Comparison of ENCODE assay signal across 1 cellular context in genomic region chr10:100482181-100482833, GRCh38.
A peak's percentile ranks its signal among the peaks of the same experiment; 100 is the strongest.
TF ChIP-seq lines count a peak whose summit lies in the region.

No MANE protein-coding gene starts in this region.

TF ChIP-seq in WTC11, 78 proteins besides CTCF, POLR2A, EP300 and RAD21:
- TF ChIP-seq TEAD4 (CRISPR knock-in tag; IDR thresholded peaks at IDR 0.05): no peak
- peak; percentile 50; the same call in 1 of the 2 replicates for TF ChIP-seq ESRRA (CRISPR knock-in tag; IDR thresholded peaks at IDR 0.05; ENCODE audit: borderline replicate concordance)
- no peak for TF ChIP-seq ZNF317 (CRISPR knock-in tag; IDR thresholded peaks at IDR 0.05; ENCODE audit: borderline replicate concordance, low read depth)
- TF ChIP-seq KAT7 (CRISPR knock-in tag; IDR thresholded peaks at IDR 0.05; ENCODE audit: borderline replicate concordance): 0 out of 2 replicates have a peak, but pooled peaks have one; percentile 74
- TF ChIP-seq, protein P1, sequence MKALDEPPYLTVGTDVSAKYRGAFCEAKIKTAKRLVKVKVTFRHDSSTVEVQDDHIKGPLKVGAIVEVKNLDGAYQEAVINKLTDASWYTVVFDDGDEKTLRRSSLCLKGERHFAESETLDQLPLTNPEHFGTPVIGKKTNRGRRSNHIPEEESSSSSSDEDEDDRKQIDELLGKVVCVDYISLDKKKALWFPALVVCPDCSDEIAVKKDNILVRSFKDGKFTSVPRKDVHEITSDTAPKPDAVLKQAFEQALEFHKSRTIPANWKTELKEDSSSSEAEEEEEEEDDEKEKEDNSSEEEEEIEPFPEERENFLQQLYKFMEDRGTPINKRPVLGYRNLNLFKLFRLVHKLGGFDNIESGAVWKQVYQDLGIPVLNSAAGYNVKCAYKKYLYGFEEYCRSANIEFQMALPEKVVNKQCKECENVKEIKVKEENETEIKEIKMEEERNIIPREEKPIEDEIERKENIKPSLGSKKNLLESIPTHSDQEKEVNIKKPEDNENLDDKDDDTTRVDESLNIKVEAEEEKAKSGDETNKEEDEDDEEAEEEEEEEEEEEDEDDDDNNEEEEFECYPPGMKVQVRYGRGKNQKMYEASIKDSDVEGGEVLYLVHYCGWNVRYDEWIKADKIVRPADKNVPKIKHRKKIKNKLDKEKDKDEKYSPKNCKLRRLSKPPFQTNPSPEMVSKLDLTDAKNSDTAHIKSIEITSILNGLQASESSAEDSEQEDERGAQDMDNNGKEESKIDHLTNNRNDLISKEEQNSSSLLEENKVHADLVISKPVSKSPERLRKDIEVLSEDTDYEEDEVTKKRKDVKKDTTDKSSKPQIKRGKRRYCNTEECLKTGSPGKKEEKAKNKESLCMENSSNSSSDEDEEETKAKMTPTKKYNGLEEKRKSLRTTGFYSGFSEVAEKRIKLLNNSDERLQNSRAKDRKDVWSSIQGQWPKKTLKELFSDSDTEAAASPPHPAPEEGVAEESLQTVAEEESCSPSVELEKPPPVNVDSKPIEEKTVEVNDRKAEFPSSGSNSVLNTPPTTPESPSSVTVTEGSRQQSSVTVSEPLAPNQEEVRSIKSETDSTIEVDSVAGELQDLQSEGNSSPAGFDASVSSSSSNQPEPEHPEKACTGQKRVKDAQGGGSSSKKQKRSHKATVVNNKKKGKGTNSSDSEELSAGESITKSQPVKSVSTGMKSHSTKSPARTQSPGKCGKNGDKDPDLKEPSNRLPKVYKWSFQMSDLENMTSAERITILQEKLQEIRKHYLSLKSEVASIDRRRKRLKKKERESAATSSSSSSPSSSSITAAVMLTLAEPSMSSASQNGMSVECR (CRISPR knock-in tag; IDR thresholded peaks at IDR 0.05; ENCODE audit: borderline replicate concordance): 0 out of 2 replicates have a peak, but pooled peaks have one; percentile 39
- TF ChIP-seq E2F5 (CRISPR knock-in tag; IDR thresholded peaks at IDR 0.05): 0 out of 2 replicates have a peak, but pooled peaks have one; percentile 49
- TF ChIP-seq, protein P2, sequence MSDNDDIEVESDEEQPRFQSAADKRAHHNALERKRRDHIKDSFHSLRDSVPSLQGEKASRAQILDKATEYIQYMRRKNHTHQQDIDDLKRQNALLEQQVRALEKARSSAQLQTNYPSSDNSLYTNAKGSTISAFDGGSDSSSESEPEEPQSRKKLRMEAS (CRISPR knock-in tag; IDR thresholded peaks at IDR 0.05): peak; percentile 76
- TF ChIP-seq, protein P3, sequence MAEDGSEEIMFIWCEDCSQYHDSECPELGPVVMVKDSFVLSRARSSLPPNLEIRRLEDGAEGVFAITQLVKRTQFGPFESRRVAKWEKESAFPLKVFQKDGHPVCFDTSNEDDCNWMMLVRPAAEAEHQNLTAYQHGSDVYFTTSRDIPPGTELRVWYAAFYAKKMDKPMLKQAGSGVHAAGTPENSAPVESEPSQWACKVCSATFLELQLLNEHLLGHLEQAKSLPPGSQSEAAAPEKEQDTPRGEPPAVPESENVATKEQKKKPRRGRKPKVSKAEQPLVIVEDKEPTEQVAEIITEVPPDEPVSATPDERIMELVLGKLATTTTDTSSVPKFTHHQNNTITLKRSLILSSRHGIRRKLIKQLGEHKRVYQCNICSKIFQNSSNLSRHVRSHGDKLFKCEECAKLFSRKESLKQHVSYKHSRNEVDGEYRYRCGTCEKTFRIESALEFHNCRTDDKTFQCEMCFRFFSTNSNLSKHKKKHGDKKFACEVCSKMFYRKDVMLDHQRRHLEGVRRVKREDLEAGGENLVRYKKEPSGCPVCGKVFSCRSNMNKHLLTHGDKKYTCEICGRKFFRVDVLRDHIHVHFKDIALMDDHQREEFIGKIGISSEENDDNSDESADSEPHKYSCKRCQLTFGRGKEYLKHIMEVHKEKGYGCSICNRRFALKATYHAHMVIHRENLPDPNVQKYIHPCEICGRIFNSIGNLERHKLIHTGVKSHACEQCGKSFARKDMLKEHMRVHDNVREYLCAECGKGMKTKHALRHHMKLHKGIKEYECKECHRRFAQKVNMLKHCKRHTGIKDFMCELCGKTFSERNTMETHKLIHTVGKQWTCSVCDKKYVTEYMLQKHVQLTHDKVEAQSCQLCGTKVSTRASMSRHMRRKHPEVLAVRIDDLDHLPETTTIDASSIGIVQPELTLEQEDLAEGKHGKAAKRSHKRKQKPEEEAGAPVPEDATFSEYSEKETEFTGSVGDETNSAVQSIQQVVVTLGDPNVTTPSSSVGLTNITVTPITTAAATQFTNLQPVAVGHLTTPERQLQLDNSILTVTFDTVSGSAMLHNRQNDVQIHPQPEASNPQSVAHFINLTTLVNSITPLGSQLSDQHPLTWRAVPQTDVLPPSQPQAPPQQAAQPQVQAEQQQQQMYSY (CRISPR knock-in tag; IDR thresholded peaks at IDR 0.05): 0 out of 2 replicates have a peak, but pooled peaks have one; percentile 23
- TF ChIP-seq RELA (CRISPR knock-in tag; IDR thresholded peaks at IDR 0.05; ENCODE audit: borderline replicate concordance): 0 out of 2 replicates have a peak, but pooled peaks have one; percentile 50
- peak; percentile 20; the same call in 1 of the 2 replicates for TF ChIP-seq ETV6 (CRISPR knock-in tag; IDR thresholded peaks at IDR 0.05)
- TF ChIP-seq CREM (CRISPR knock-in tag; IDR thresholded peaks at IDR 0.05): no peak
- peak; percentile 83 for TF ChIP-seq HMGXB4 (CRISPR knock-in tag; IDR thresholded peaks at IDR 0.05)
- no peak for TF ChIP-seq SOX15 (CRISPR knock-in tag; IDR thresholded peaks at IDR 0.05)
- TF ChIP-seq CBFB (CRISPR knock-in tag; IDR thresholded peaks at IDR 0.05; ENCODE audit: low read depth): 0 out of 2 replicates have a peak, but pooled peaks have one; percentile 8
- TF ChIP-seq MXD4 (CRISPR knock-in tag; IDR thresholded peaks at IDR 0.05; ENCODE audit: borderline replicate concordance): no peak
- no peak for TF ChIP-seq ZNF423 (CRISPR knock-in tag; IDR thresholded peaks at IDR 0.05)
